In genomic region chr5:83577036-83577636, GRCh38 we compare ENCODE assay signal across 1 cellular context.
TF ChIP-seq lines count a peak whose summit lies in the region.

No MANE protein-coding gene starts in this region.

TF ChIP-seq in HepG2, 621 proteins besides CTCF, POLR2A, EP300 and RAD21 (continued from another document and continues in another):
- TF ChIP-seq RERE (CRISPR knock-in tag; IDR thresholded peaks at IDR 0.05; ENCODE audit: low read depth) (peak; percentile 73; the same call in 1 of the 2 replicates), NFIC (IDR thresholded peaks at IDR 0.05; ENCODE audit: low read length) (peak; percentile 97), BATF2 (CRISPR knock-in tag; IDR thresholded peaks at IDR 0.05) (no peak), ISL2 (CRISPR knock-in tag; IDR thresholded peaks at IDR 0.05) (peak; percentile 84), NCOA5 (CRISPR knock-in tag; IDR thresholded peaks at IDR 0.05) (no peak), NCOA2 (CRISPR knock-in tag; IDR thresholded peaks at IDR 0.05) (peak; percentile 93), TCF7L2 (IDR thresholded peaks at IDR 0.05; ENCODE audit: low read depth, low read length) (no peak), ZNF280B (CRISPR knock-in tag; IDR thresholded peaks at IDR 0.05; ENCODE audit: borderline replicate concordance) (no peak), SAP130 (CRISPR knock-in tag; IDR thresholded peaks at IDR 0.05; ENCODE audit: low read depth) (peak; percentile 28; the same call in 1 of the 2 replicates), E2F1 (CRISPR knock-in tag; IDR thresholded peaks at IDR 0.05) (no peak), THAP8 (CRISPR knock-in tag; IDR thresholded peaks at IDR 0.05; ENCODE audit: borderline replicate concordance) (no peak), ZNF24 (IDR thresholded peaks at IDR 0.05) (no peak), FOXJ3 (CRISPR knock-in tag; IDR thresholded peaks at IDR 0.05; ENCODE audit: borderline replicate concordance) (peak; percentile 59; the same call in 1 of the 2 replicates), EHMT2 (IDR thresholded peaks at IDR 0.05; ENCODE audit: borderline replicate concordance, low read depth, low read length) (no peak), ZNF609 (CRISPR knock-in tag; IDR thresholded peaks at IDR 0.05; ENCODE audit: borderline replicate concordance) (peak; percentile 85; the same call in 1 of the 2 replicates), HMG20B (CRISPR knock-in tag; conservative IDR thresholded peaks at IDR 0.05) (peak; percentile 99), ARNT2 (CRISPR knock-in tag; IDR thresholded peaks at IDR 0.05; ENCODE audit: low read depth) (no peak), ERF (CRISPR knock-in tag; IDR thresholded peaks at IDR 0.05) (0 out of 2 replicates have a peak, but pooled peaks have one; percentile 26), ZGPAT (CRISPR knock-in tag; IDR thresholded peaks at IDR 0.05) (peak; percentile 71), ZNF703 (CRISPR knock-in tag; IDR thresholded peaks at IDR 0.05; ENCODE audit: borderline replicate concordance) (no peak), PAX8 (CRISPR knock-in tag; IDR thresholded peaks at IDR 0.05; ENCODE audit: borderline replicate concordance) (no peak), RCOR2 (CRISPR knock-in tag; IDR thresholded peaks at IDR 0.05) (peak; percentile 90), WIZ (CRISPR knock-in tag; IDR thresholded peaks at IDR 0.05) (no peak), ZNF543 (CRISPR knock-in tag; IDR thresholded peaks at IDR 0.05) (no peak), SMAD3 (CRISPR knock-in tag; IDR thresholded peaks at IDR 0.05) (peak; percentile 67; the same call in 1 of the 2 replicates), CHD4 (IDR thresholded peaks at IDR 0.05; ENCODE audit: borderline replicate concordance, low read length) (no peak), HMGXB3 (CRISPR knock-in tag; IDR thresholded peaks at IDR 0.05; ENCODE audit: borderline replicate concordance) (no peak), CREB1 (IDR thresholded peaks at IDR 0.05) (no peak), CREB1 (CRISPR knock-in tag; IDR thresholded peaks at IDR 0.05) (peak; percentile 69), ZNF672 (CRISPR knock-in tag; IDR thresholded peaks at IDR 0.05) (no peak), HDAC2 (CRISPR knock-in tag; IDR thresholded peaks at IDR 0.05) (peak; percentile 89), ATF1 (CRISPR knock-in tag; IDR thresholded peaks at IDR 0.05) (peak; percentile 38; the same call in 1 of the 2 replicates), ARID3A (IDR thresholded peaks at IDR 0.05; ENCODE audit: low read depth, low read length) (peak; percentile 91), FOXK1 (CRISPR knock-in tag; IDR thresholded peaks at IDR 0.05; ENCODE audit: borderline replicate concordance, low read depth) (peak; percentile 46; the same call in 1 of the 2 replicates), PPARG (CRISPR knock-in tag; conservative IDR thresholded peaks at IDR 0.05) (peak; percentile 55; the same call in 1 of the 2 replicates), YY1 (IDR thresholded peaks at IDR 0.05; ENCODE audit: insufficient read depth, insufficient replicate concordance, low read depth, low read length) (no peak), FOXP1 (IDR thresholded peaks at IDR 0.05) (no peak), FOXP1 (CRISPR knock-in tag; IDR thresholded peaks at IDR 0.05) (peak; percentile 76), SNRNP70 (IDR thresholded peaks at IDR 0.05; ENCODE audit: low read depth, low read length) (no peak)
